12 cellular contexts compared by ENCODE assay signal in the genomic region with DNA sequence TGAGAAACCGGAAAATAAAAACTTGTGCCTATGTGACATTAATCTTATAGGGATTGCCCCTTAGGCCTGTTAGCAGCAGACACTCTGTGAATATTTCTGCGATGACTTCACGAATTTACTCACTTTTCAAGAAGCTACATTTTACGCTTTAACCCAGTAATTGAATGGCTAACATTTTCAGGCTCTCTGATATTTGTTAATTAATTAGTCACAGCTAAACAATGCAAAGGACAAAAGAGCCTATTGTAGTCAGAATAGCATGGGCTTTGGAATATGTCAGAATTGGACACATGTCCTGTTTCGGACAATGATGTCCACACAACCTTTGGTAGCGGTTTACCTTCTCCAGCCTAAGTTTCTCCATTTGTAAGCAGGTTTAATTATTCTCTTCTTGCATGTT.
DNase-seq lines count a peak whose midpoint lies in the region; ATAC-seq and TF ChIP-seq lines count a peak whose summit lies in the region.
"Had no signal": no experiment of that assay in that cellular context is flagged by ENCODE, and none has a peak within 500 bp of the region (broad histone marks: within the 10 kb centered on the region; RNA-seq: fewer than 3 reads in every experiment).

No MANE protein-coding gene starts in this region.

- H3K4me3 Mint-ChIP-seq in glutamatergic neuron (ENCODE audit: unreplicated experiment): no peak overlapping the region

- H3K4me1 Mint-ChIP-seq in glutamatergic neuron (ENCODE audit: low read depth, unreplicated experiment): peaks cover 32% of the 10 kb centered on the region

- H3K9me3 Mint-ChIP-seq in glutamatergic neuron (ENCODE audit: unreplicated experiment): peaks cover 6% of the 10 kb centered on the region

- no peak overlapping the region for H3K27ac Mint-ChIP-seq in glutamatergic neuron (ENCODE audit: unreplicated experiment)

- H3K36me3 Mint-ChIP-seq in glutamatergic neuron (ENCODE audit: unreplicated experiment): peaks cover 5% of the 10 kb centered on the region

- no peak overlapping the region for H3K4me3 ChIP-seq in fibroblast of villous mesenchyme (ENCODE audit: low read depth, low read length)

- TF ChIP-seq CTCF in fibroblast of villous mesenchyme (IDR thresholded peaks at IDR 0.05; ENCODE audit: insufficient read depth, low read depth, low read length): no peak
- TF ChIP-seq CTCF in GM13977 (IDR thresholded peaks at IDR 0.05; ENCODE audit: extremely low read depth, insufficient read depth, missing control alignments): no peak
- no peak for TF ChIP-seq CTCF in glutamatergic neuron (IDR thresholded peaks at IDR 0.05; ENCODE audit: partially characterized antibody, unreplicated experiment)

- in situ Hi-C loops in GM13977 (cut with MboI; ENCODE audit: low pct_unique_long_range_greater_than_20kb, low sequenced_read_pairs, unreplicated experiment): no loop called here

- peaks cover 2% of the 10 kb centered on the region for H3K27me3 Mint-ChIP-seq in glutamatergic neuron (ENCODE audit: unreplicated experiment)

- DNase-seq in GM04503 (ENCODE audit: low read depth) (peak; percentile 31), amniotic stem cell (lab: John Stamatoyannopoulos, UW) (peak; percentile 15), fibroblast of villous mesenchyme (ENCODE audit: low read depth) (peak; percentile 3), GM13977 (ENCODE audit: low spot score) (no peak), glutamatergic neuron (no peak), germinal center (ENCODE audit: low spot score) (no peak)
- DNase-seq: DMS153; NCI-H1048; NCI-H69; NK-92 treated with Interleukin-12 subunit alpha and Interleukin-12 subunit beta, amount 100 ng/mL, for 24 hours; OCI-M1 had no signal

- ATAC-seq in GM21526 (IDR thresholded peaks at IDR 0.05; ENCODE audit: low FRiP score, unreplicated experiment): no peak

Comparison
In these comparisons a context has a peak if more than half of its experiments do, and no peak if none do; other contexts are left out.
1. DNase-seq: peak in GM04503 (single experiment), amniotic stem cell (single experiment) and fibroblast of villous mesenchyme (single experiment); none in GM13977 (single experiment), glutamatergic neuron (single experiment) and germinal center (single experiment).